Comparison of ENCODE assay signal across 8 cellular contexts in genomic region chr14:94681300-94682060, GRCh38.
DNase-seq lines count a peak whose midpoint lies in the region; ATAC-seq and TF ChIP-seq lines count a peak whose summit lies in the region.

No MANE protein-coding gene starts in this region.

- no peak overlapping the region for H3K4me3 Mint-ChIP-seq in endothelial cell (ENCODE audit: unreplicated experiment)
- no peak overlapping the region for H3K4me3 Mint-ChIP-seq in naive thymus-derived CD8-positive, alpha-beta T cell

- TF ChIP-seq POLR2A in sigmoid colon (IDR thresholded peaks at IDR 0.05), result no peak

- no peak overlapping the region for H3K27ac ChIP-seq in sigmoid colon

- peaks cover 9% of the 10 kb centered on the region for H3K4me1 Mint-ChIP-seq in endothelial cell (ENCODE audit: unreplicated experiment)
- no peaks in the 10 kb centered on the region for H3K4me1 Mint-ChIP-seq in naive thymus-derived CD8-positive, alpha-beta T cell

- no peak overlapping the region for H3K4me3 ChIP-seq in sigmoid colon

- intact Hi-C loops in sigmoid colon (cut with DNase I), result no loop called here

- TF ChIP-seq CTCF in endothelial cell (IDR thresholded peaks at IDR 0.05; ENCODE audit: unreplicated experiment) (peak; percentile 31), sigmoid colon (IDR thresholded peaks at IDR 0.05) (no peak)

- POLR2A ChIA-PET in naive thymus-derived CD8-positive, alpha-beta T cell (lab: Charles Lee), result no interaction called here

- no peak for TF ChIP-seq EP300 in sigmoid colon (IDR thresholded peaks at IDR 0.05)

- no peaks in the 10 kb centered on the region for H3K9me3 ChIP-seq in sigmoid colon

- H3K4me1 ChIP-seq in sigmoid colon, result peaks cover 0 to 3% (median 0%) of the 10 kb centered on the region in 4 donors

- H3K36me3 ChIP-seq in sigmoid colon, result no peaks in the 10 kb centered on the region

- no peaks in the 10 kb centered on the region for H3K27me3 ChIP-seq in sigmoid colon

- DNase-seq in NCI-H748 (lab: John Stamatoyannopoulos, UW; ENCODE audit: unreplicated experiment), result peak; percentile 29
- DNase-seq in NCI-H748 treated with DMSO at 0.1 percent for 48 hours (lab: John Stamatoyannopoulos, UW), result no peak
- peak; percentile 45 to 75 for DNase-seq in NCI-H524 (lab: John Stamatoyannopoulos, UW)
- DNase-seq in endothelial cell (ENCODE audit: low spot score), result peak; percentile 32
- DNase-seq in sigmoid colon, result peak; percentile 45
- no peak for DNase-seq in naive thymus-derived CD8-positive, alpha-beta T cell

- H3K9me3 Mint-ChIP-seq in endothelial cell (ENCODE audit: unreplicated experiment), result no peaks in the 10 kb centered on the region
- H3K9me3 Mint-ChIP-seq in naive thymus-derived CD8-positive, alpha-beta T cell, result no peaks in the 10 kb centered on the region

- WGBS in sigmoid colon, 2 donors, result 74 to 77% methylated on average over 15 of the region's 15 CpGs

- no peaks in the 10 kb centered on the region for H3K27me3 Mint-ChIP-seq in endothelial cell (ENCODE audit: unreplicated experiment)
- peaks cover 2 to 29% (median 17%) of the 10 kb centered on the region in 5 donors for H3K27me3 Mint-ChIP-seq in naive thymus-derived CD8-positive, alpha-beta T cell

- H3K36me3 Mint-ChIP-seq in endothelial cell (ENCODE audit: low read depth, unreplicated experiment), result peaks cover 4% of the 10 kb centered on the region
- no peaks in the 10 kb centered on the region for H3K36me3 Mint-ChIP-seq in naive thymus-derived CD8-positive, alpha-beta T cell

- ATAC-seq in naive thymus-derived CD8-positive, alpha-beta T cell, result no peak
- ATAC-seq in GM19328 (IDR thresholded peaks at IDR 0.05; ENCODE audit: unreplicated experiment), result no peak
- ATAC-seq in GM19324 (IDR thresholded peaks at IDR 0.05; ENCODE audit: low FRiP score, unreplicated experiment), result no peak

- H3K27ac Mint-ChIP-seq in endothelial cell (ENCODE audit: unreplicated experiment), result no peak overlapping the region
- no peak overlapping the region for H3K27ac Mint-ChIP-seq in naive thymus-derived CD8-positive, alpha-beta T cell

Comparison
In these comparisons a context has a peak if more than half of its experiments do, and no peak if none do; other contexts are left out.
1. DNase-seq: peak in NCI-H748 (single experiment), NCI-H524 (2 of 2), endothelial cell (single experiment) and sigmoid colon (single experiment); none in NCI-H748 treated with DMSO at 0.1 percent for 48 hours (single experiment) and naive thymus-derived CD8-positive, alpha-beta T cell (0 of 10).